ENCODE assay signal across 16 cellular contexts in the genomic region with DNA sequence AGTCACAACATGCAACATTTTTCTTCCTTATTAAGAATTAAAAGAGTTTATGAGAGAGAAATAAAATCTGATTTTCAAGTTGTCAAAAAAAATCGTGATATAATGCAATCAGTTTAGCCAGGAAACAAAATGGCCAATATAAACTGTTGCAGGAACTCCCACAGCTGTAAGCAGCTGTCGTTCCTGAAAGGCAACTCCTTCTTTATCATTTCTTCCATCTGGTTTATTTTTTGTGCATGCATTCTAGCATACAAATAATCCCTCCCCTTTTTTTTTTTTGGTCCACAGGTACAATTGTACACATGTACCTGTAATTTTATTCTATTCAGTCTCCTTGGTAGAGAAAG. TPM values are rescaled to one million over a fixed set of nuclear protein-coding genes. Genes with fewer than 3 reads are reported as not detected.
DNase-seq lines count a peak whose midpoint lies in the region; ATAC-seq and TF ChIP-seq lines count a peak whose summit lies in the region.
"Had no signal": no experiment of that assay in that cellular context is flagged by ENCODE, and none has a peak within 500 bp of the region (broad histone marks: within the 10 kb centered on the region; RNA-seq: fewer than 3 reads in every experiment).

No MANE protein-coding gene starts in this region.

- no peaks in the 10 kb centered on the region for H3K9me3 ChIP-seq in PC-3 (ENCODE audit: low read length)
- no peaks in the 10 kb centered on the region for H3K9me3 ChIP-seq in skeletal muscle tissue (ENCODE audit: control insufficient read depth in 3 of 3, low read length in 3 of 3)
- H3K9me3 ChIP-seq: Caco-2 had no signal

- H3K36me3 ChIP-seq in PC-3 (ENCODE audit: low read depth, low read length): no peaks in the 10 kb centered on the region; the same call in 1 of the 2 replicates
- H3K36me3 ChIP-seq in skeletal muscle tissue (ENCODE audit: control insufficient read depth in 3 of 3, insufficient read depth in 3 of 3, low read length in 3 of 3): no peaks in the 10 kb centered on the region
- no peaks in the 10 kb centered on the region for H3K36me3 ChIP-seq in H7 (replicated peaks; ENCODE audit: control insufficient read depth, insufficient read depth, low read length)

- H3K4me3 ChIP-seq in PC-3 (ENCODE audit: low read length) (no peak overlapping the region), skeletal muscle tissue (ENCODE audit: low read length in 3 of 3) (no peak overlapping the region), H7 (ENCODE audit: insufficient read depth, low read depth, low read length) (no peak overlapping the region)
- H3K4me3 ChIP-seq: GM23338 had no signal

- no peak for ATAC-seq in PC-3
- ATAC-seq in left ventricle myocardium superior: peak; percentile 53
- ATAC-seq: GM23338 had no signal

- peaks cover 7% of the 10 kb centered on the region for H3F3A ChIP-seq in PC-3 (ENCODE audit: low read length, unreplicated experiment)

- H4K20me1 ChIP-seq in PC-3 (ENCODE audit: low read length): no peaks in the 10 kb centered on the region

- H3K9ac ChIP-seq in PC-3 (ENCODE audit: low read length): no peak overlapping the region
- H3K9ac ChIP-seq in skeletal muscle tissue (ENCODE audit: low read depth in 1 of 3, low read length in 3 of 3): no peak overlapping the region

- peak overlapping the region; percentile 59 for H3K27ac ChIP-seq in PC-3 (ENCODE audit: low read length)
- peak overlapping the region; percentile 38 for H3K27ac ChIP-seq in skeletal muscle tissue (ENCODE audit: low read depth, low read length)
- H3K27ac ChIP-seq: VCaP had no signal

- H3K4me2 ChIP-seq in PC-3 (ENCODE audit: low read length): peak overlapping the region; percentile 47; the same call in 1 of the 2 replicates
- H3K4me2 ChIP-seq: GM23338 had no signal

- intact Hi-C loops in PC-3 (cut with micrococcal nuclease) (no loop called here), left ventricle myocardium superior (cut with micrococcal nuclease) (no loop called here)

- H3K79me2 ChIP-seq in PC-3 (ENCODE audit: low read length): peaks cover 75% of the 10 kb centered on the region

- peaks cover 51% of the 10 kb centered on the region for H3K4me1 ChIP-seq in PC-3 (ENCODE audit: insufficient read depth, low read length)
- H3K4me1 ChIP-seq in skeletal muscle tissue (ENCODE audit: control insufficient read depth in 3 of 3, insufficient read depth in 3 of 3, low read length in 3 of 3): peaks cover 29 to 53% (median 31%) of the 10 kb centered on the region in 3 donors

- no peaks in the 10 kb centered on the region for H3K9me2 ChIP-seq in PC-3 (replicated peaks; ENCODE audit: low read length)

- no peaks in the 10 kb centered on the region for H3K27me3 ChIP-seq in PC-3 (ENCODE audit: low read length)
- no peaks in the 10 kb centered on the region for H3K27me3 ChIP-seq in skeletal muscle tissue (ENCODE audit: control insufficient read depth in 3 of 3, insufficient read depth in 3 of 3, low read length in 3 of 3)
- H3K27me3 ChIP-seq in H7 (ENCODE audit: control insufficient read depth, insufficient read depth, low read length): no peaks in the 10 kb centered on the region

- no peak overlapping the region for H2AFZ ChIP-seq in PC-3 (ENCODE audit: low read length)
- H2AFZ ChIP-seq: GM23338 had no signal

- CTCF ChIA-PET in PC-3 (lab: Charles Lee): no interaction called here

- POLR2A ChIA-PET in PC-3 (lab: Charles Lee; ENCODE audit: unreplicated experiment): no interaction called here

- no peak for TF ChIP-seq CTCF in PC-3 (conservative IDR thresholded peaks at IDR 0.05; ENCODE audit: low read depth, low read length)

- peak; percentile 88 for DNase-seq in DMS79 treated with DMSO at 0.1 percent for 48 hours (lab: John Stamatoyannopoulos, UW)
- DNase-seq in PC-3: no peak
- no peak for DNase-seq in left ventricle myocardium superior
- no peak for DNase-seq in H7
- DNase-seq in pons (ENCODE audit: low spot score): no peak
- no peak for DNase-seq in NOMO-1 (lab: John Stamatoyannopoulos, UW; ENCODE audit: unreplicated experiment in 2 of 2)
- DNase-seq: activated CD4-positive, alpha-beta T cell treated with anti-CD3 and anti-CD28 coated beads, Interleukin-2, amount 50 U/mL, for 1 hour; activated CD8-positive, alpha-beta memory T cell treated with anti-CD3 and anti-CD28 coated beads, Interleukin-2, amount 50 U/mL, for 4 hours; activated effector memory CD4-positive, alpha-beta T cell treated with Interleukin-2 at 50 U/mL for 16 hours; Caco-2; nephron progenitor cell; stimulated activated CD8-positive, alpha-beta memory T cell treated with anti-CD3 and anti-CD28 coated beads, Interleukin-4, amount 100 ng/mL, for 48 hours; T-helper 17 cell had no signal

- BruUV-seq in PC-3 (replicated peaks; lab: Mats Ljungman, UMichigan): no TSS peak

RNA-seq across cellular contexts. Expression of a gene that starts 19.7 kb away (rescaled TPM):
- total RNA-seq in PC-3 (2014; rRNA removed) (26.1 and 37.7 TPM in 2 replicates), left ventricle myocardium superior (9.7 TPM), skeletal muscle tissue (5.7 TPM)
- 24.1 and 46.7 TPM in 2 replicates for total RNA-seq in H7 (2014; rRNA removed; shearing (Covaris generic))
